In the genomic region with DNA sequence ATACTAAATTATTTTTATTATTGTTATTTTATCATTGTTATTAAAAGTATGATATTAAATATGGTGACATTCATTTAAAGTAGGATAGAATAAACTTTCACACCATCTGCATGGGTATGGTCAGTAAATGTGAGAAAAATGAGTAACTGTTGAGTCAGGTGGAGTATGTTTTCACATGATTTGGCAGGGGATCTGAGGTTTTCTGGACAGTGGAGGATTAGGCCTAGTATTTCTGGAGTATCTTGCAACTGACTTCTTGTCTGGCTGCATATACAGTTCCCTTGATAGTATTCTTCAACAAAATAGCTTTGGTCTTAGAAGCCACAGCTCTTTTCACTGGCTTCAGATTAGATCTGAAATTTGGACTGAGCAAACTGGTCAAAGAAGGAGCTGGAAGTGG, we compare ENCODE assay signal across 12 cellular contexts. TPM values are rescaled to one million over a fixed set of nuclear protein-coding genes. Genes with fewer than 3 reads are reported as not detected.
A peak's percentile ranks its signal among the peaks of the same experiment; 100 is the strongest.
DNase-seq lines count a peak whose midpoint lies in the region; ATAC-seq, FAIRE-seq and TF ChIP-seq lines count a peak whose summit lies in the region.
"Had no signal": no experiment of that assay in that cellular context is flagged by ENCODE, and none has a peak within 500 bp of the region (broad histone marks: within the 10 kb centered on the region; RNA-seq: fewer than 3 reads in every experiment).

No MANE protein-coding gene starts in this region.

- no peak overlapping the region for H3K9ac ChIP-seq in fibroblast of lung (ENCODE audit: insufficient read depth, low read length)

- peak overlapping the region; percentile 70 for H3K27ac Mint-ChIP-seq in progenitor cell of endocrine pancreas

- H3K27ac ChIP-seq in fibroblast of lung (ENCODE audit: insufficient read depth, low read length): peak overlapping the region; percentile 64

- FAIRE-seq in GM12891 (lab: Jason Lieb, UNC): peak; percentile 84
- FAIRE-seq: colon had no signal

- H3K36me3 Mint-ChIP-seq in progenitor cell of endocrine pancreas (ENCODE audit: insufficient read depth): peaks cover 4% of the 10 kb centered on the region

- no peaks in the 10 kb centered on the region for H3K36me3 ChIP-seq in fibroblast of lung (ENCODE audit: control insufficient read depth, insufficient read depth, low read length)

- no peaks in the 10 kb centered on the region for H3K27me3 Mint-ChIP-seq in progenitor cell of endocrine pancreas

- no peak for TF ChIP-seq POLR2A in GM12891 (IDR thresholded peaks at IDR 0.05; ENCODE audit: low read depth, low read length)

- H3K4me2 ChIP-seq in fibroblast of lung (ENCODE audit: extremely low read depth, insufficient read depth, low read length): peak overlapping the region; percentile 56

- H3K4me3 Mint-ChIP-seq in progenitor cell of endocrine pancreas (ENCODE audit: low read depth): no peak overlapping the region

- H3K4me1 Mint-ChIP-seq in progenitor cell of endocrine pancreas (ENCODE audit: low read depth): peaks cover 17% of the 10 kb centered on the region

- no peaks in the 10 kb centered on the region for H3K9me3 Mint-ChIP-seq in progenitor cell of endocrine pancreas (ENCODE audit: low read depth)

- H3K4me1 ChIP-seq in fibroblast of lung (ENCODE audit: control insufficient read depth, extremely low read depth, insufficient read depth, low read length): no peaks in the 10 kb centered on the region

- H4K20me1 ChIP-seq in fibroblast of lung (ENCODE audit: control insufficient read depth, extremely low read depth, insufficient read depth, low read length): no peaks in the 10 kb centered on the region

- no peaks in the 10 kb centered on the region for H3K27me3 ChIP-seq in fibroblast of lung (ENCODE audit: control insufficient read depth, insufficient read depth, low read length)

- H3K79me2 ChIP-seq in fibroblast of lung (ENCODE audit: control insufficient read depth, insufficient read depth, low read length): peaks cover 25% of the 10 kb centered on the region

- no peak for TF ChIP-seq CTCF in WI38 (IDR thresholded peaks at IDR 0.05; ENCODE audit: low read depth, low read length)
- TF ChIP-seq CTCF in fibroblast of lung (conservative IDR thresholded peaks at IDR 0.05 in 1 of 2, IDR thresholded peaks at IDR 0.05 in 1 of 2; ENCODE audit: low read depth in 1 of 2, low read length in 2 of 2): no peak
- TF ChIP-seq CTCF in progenitor cell of endocrine pancreas (IDR thresholded peaks at IDR 0.05; ENCODE audit: unreplicated experiment): no peak

- no peak for DNase-seq in GM12891 (ENCODE audit: insufficient read length, low spot score)
- peak; percentile 50 to 89 for DNase-seq in fibroblast of lung (ENCODE audit: low read depth in 2 of 2)
- DNase-seq in progenitor cell of endocrine pancreas (ENCODE audit: low spot score, unreplicated experiment): no peak
- no peak for DNase-seq in dedifferentiated amniotic fluid mesenchymal stem cell (ENCODE audit: extremely low spot score)
- no peak for DNase-seq in C1 segment of cervical spinal cord (lab: John Stamatoyannopoulos, UW)
- DNase-seq: activated CD4-positive, alpha-beta T cell treated with anti-CD3 and anti-CD28 coated beads for 48 hours; DND-41; stimulated activated CD4-positive, alpha-beta T cell treated with anti-CD3 and anti-CD28 coated beads, Interleukin-4, amount 100 ng/mL, for 1 hour had no signal

- no peak for ATAC-seq in HG03342 (IDR thresholded peaks at IDR 0.05; ENCODE audit: unreplicated experiment)
- no peak for ATAC-seq in HG02885 (IDR thresholded peaks at IDR 0.05; ENCODE audit: poor library complexity, unreplicated experiment)

- H3K9me3 ChIP-seq in fibroblast of lung (ENCODE audit: control insufficient read depth, insufficient read depth, low read depth, low read length): no peaks in the 10 kb centered on the region

- H3K4me3 ChIP-seq in WI38 (ENCODE audit: low read depth, low read length): peak overlapping the region; percentile 45
- no peak overlapping the region for H3K4me3 ChIP-seq in fibroblast of lung (replicated peaks in 1 of 4; ENCODE audit: control extremely low read depth in 1 of 4, insufficient read depth in 1 of 4, low read depth in 3 of 4, low read length in 4 of 4)

- no peak overlapping the region for H2AFZ ChIP-seq in fibroblast of lung (ENCODE audit: low read length)

TF ChIP-seq in GM12891, 5 proteins besides CTCF, POLR2A, EP300 and RAD21:
- no peak for TF ChIP-seq TAF1 (IDR thresholded peaks at IDR 0.05; ENCODE audit: low read depth, low read length)
- no peak for TF ChIP-seq PAX5 (IDR thresholded peaks at IDR 0.05; ENCODE audit: insufficient read depth, low read length, severe bottlenecking)
- no peak for TF ChIP-seq POU2F2 (IDR thresholded peaks at IDR 0.05; ENCODE audit: low read depth, low read length)
- TF ChIP-seq POLR2AphosphoS5 (IDR thresholded peaks at IDR 0.05; ENCODE audit: low read depth, low read length): no peak
- TF ChIP-seq SPI1 (IDR thresholded peaks at IDR 0.05; ENCODE audit: low read depth, low read length): no peak

RNA-seq across cellular contexts. Expression of a gene that starts 54.5 kb away (rescaled TPM):
- 22.7 TPM for polyA plus RNA-seq in GM12891 (2012; ENCODE audit: low read depth, missing spikeins)
- total RNA-seq in fibroblast of lung: 14.4 and 24.6 TPM in 2 replicates
- polyA plus RNA-seq in fibroblast of lung: 24.1 and 31.6 TPM in 2 replicates
- polyA plus RNA-seq in fibroblast of lung (2012): 38.5 and 42.9 TPM in 2 replicates
- polyA minus RNA-seq in fibroblast of lung (ENCODE audit: low replicate concordance): 163 and 198 TPM in 2 replicates
- 52.3 and 54.6 TPM in 2 replicates for total RNA-seq in progenitor cell of endocrine pancreas

RNA-seq across cellular contexts. Expression of a gene that starts 58.6 kb away (rescaled TPM):
- not detected for polyA plus RNA-seq in GM12891 (2012; ENCODE audit: low read depth, missing spikeins)
- total RNA-seq in fibroblast of lung (not detected in 2 replicates), progenitor cell of endocrine pancreas (not detected in 2 replicates)
- not detected in 2 replicates for polyA plus RNA-seq in fibroblast of lung
- 0.10 TPM in 1 of 2 replicates, not detected in the other for polyA plus RNA-seq in fibroblast of lung (2012)
- polyA minus RNA-seq in fibroblast of lung (ENCODE audit: low replicate concordance): not detected in 2 replicates

Comparison
In these comparisons a context has a peak if more than half of its experiments do, and no peak if none do; other contexts are left out.
1. DNase-seq: peak in fibroblast of lung (2 of 2); none in GM12891 (single experiment), progenitor cell of endocrine pancreas (single experiment), dedifferentiated amniotic fluid mesenchymal stem cell (single experiment) and C1 segment of cervical spinal cord (0 of 14).